ENCODE assay signal across 1 cellular context in genomic region chr19:49155005-49155826, GRCh38.
A peak's percentile ranks its signal among the peaks of the same experiment; 100 is the strongest.
TF ChIP-seq lines count a peak whose summit lies in the region.

A gene with protein sequence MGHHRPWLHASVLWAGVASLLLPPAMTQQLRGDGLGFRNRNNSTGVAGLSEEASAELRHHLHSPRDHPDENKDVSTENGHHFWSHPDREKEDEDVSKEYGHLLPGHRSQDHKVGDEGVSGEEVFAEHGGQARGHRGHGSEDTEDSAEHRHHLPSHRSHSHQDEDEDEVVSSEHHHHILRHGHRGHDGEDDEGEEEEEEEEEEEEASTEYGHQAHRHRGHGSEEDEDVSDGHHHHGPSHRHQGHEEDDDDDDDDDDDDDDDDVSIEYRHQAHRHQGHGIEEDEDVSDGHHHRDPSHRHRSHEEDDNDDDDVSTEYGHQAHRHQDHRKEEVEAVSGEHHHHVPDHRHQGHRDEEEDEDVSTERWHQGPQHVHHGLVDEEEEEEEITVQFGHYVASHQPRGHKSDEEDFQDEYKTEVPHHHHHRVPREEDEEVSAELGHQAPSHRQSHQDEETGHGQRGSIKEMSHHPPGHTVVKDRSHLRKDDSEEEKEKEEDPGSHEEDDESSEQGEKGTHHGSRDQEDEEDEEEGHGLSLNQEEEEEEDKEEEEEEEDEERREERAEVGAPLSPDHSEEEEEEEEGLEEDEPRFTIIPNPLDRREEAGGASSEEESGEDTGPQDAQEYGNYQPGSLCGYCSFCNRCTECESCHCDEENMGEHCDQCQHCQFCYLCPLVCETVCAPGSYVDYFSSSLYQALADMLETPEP (minus strand): TSS chr19:49155396. CDS start chr19:49155237, 159 bp downstream.

TF ChIP-seq in HepG2, 621 proteins besides CTCF, POLR2A, EP300 and RAD21 (continues in another document):
- TF ChIP-seq, protein P1, sequence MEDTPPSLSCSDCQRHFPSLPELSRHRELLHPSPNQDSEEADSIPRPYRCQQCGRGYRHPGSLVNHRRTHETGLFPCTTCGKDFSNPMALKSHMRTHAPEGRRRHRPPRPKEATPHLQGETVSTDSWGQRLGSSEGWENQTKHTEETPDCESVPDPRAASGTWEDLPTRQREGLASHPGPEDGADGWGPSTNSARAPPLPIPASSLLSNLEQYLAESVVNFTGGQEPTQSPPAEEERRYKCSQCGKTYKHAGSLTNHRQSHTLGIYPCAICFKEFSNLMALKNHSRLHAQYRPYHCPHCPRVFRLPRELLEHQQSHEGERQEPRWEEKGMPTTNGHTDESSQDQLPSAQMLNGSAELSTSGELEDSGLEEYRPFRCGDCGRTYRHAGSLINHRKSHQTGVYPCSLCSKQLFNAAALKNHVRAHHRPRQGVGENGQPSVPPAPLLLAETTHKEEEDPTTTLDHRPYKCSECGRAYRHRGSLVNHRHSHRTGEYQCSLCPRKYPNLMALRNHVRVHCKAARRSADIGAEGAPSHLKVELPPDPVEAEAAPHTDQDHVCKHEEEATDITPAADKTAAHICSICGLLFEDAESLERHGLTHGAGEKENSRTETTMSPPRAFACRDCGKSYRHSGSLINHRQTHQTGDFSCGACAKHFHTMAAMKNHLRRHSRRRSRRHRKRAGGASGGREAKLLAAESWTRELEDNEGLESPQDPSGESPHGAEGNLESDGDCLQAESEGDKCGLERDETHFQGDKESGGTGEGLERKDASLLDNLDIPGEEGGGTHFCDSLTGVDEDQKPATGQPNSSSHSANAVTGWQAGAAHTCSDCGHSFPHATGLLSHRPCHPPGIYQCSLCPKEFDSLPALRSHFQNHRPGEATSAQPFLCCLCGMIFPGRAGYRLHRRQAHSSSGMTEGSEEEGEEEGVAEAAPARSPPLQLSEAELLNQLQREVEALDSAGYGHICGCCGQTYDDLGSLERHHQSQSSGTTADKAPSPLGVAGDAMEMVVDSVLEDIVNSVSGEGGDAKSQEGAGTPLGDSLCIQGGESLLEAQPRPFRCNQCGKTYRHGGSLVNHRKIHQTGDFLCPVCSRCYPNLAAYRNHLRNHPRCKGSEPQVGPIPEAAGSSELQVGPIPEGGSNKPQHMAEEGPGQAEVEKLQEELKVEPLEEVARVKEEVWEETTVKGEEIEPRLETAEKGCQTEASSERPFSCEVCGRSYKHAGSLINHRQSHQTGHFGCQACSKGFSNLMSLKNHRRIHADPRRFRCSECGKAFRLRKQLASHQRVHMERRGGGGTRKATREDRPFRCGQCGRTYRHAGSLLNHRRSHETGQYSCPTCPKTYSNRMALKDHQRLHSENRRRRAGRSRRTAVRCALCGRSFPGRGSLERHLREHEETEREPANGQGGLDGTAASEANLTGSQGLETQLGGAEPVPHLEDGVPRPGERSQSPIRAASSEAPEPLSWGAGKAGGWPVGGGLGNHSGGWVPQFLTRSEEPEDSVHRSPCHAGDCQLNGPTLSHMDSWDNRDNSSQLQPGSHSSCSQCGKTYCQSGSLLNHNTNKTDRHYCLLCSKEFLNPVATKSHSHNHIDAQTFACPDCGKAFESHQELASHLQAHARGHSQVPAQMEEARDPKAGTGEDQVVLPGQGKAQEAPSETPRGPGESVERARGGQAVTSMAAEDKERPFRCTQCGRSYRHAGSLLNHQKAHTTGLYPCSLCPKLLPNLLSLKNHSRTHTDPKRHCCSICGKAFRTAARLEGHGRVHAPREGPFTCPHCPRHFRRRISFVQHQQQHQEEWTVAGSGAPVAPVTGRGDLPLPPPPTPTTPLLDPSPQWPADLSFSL (CRISPR knock-in tag; IDR thresholded peaks at IDR 0.05), result peak; percentile 50; the same call in 1 of the 2 replicates
- no peak for TF ChIP-seq ZNF343 (CRISPR knock-in tag; IDR thresholded peaks at IDR 0.05)
- peak; percentile 47; the same call in 1 of the 3 replicates for TF ChIP-seq MXI1 (IDR thresholded peaks at IDR 0.05; ENCODE audit: borderline replicate concordance, low read depth, low read length)
- 0 out of 2 replicates have a peak, but pooled peaks have one; percentile 34 for TF ChIP-seq ZFP37 (CRISPR knock-in tag; IDR thresholded peaks at IDR 0.05; ENCODE audit: borderline replicate concordance)
- peak; percentile 33; the same call in 1 of the 2 replicates for TF ChIP-seq SIN3A (IDR thresholded peaks at IDR 0.05; ENCODE audit: borderline replicate concordance, low read depth, low read length)
- no peak for TF ChIP-seq ZSCAN12 (CRISPR knock-in tag; IDR thresholded peaks at IDR 0.05)
- no peak for TF ChIP-seq HOMEZ (CRISPR knock-in tag; IDR thresholded peaks at IDR 0.05; ENCODE audit: low read depth)
- TF ChIP-seq ZNF180 (CRISPR knock-in tag; IDR thresholded peaks at IDR 0.05; ENCODE audit: borderline replicate concordance, low read depth), result no peak
- TF ChIP-seq, protein P2, sequence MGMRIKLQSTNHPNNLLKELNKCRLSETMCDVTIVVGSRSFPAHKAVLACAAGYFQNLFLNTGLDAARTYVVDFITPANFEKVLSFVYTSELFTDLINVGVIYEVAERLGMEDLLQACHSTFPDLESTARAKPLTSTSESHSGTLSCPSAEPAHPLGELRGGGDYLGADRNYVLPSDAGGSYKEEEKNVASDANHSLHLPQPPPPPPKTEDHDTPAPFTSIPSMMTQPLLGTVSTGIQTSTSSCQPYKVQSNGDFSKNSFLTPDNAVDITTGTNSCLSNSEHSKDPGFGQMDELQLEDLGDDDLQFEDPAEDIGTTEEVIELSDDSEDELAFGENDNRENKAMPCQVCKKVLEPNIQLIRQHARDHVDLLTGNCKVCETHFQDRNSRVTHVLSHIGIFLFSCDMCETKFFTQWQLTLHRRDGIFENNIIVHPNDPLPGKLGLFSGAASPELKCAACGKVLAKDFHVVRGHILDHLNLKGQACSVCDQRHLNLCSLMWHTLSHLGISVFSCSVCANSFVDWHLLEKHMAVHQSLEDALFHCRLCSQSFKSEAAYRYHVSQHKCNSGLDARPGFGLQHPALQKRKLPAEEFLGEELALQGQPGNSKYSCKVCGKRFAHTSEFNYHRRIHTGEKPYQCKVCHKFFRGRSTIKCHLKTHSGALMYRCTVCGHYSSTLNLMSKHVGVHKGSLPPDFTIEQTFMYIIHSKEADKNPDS (CRISPR knock-in tag; IDR thresholded peaks at IDR 0.05), result no peak
- peak; percentile 38; the same call in 1 of the 2 replicates for TF ChIP-seq ZSCAN25 (CRISPR knock-in tag; IDR thresholded peaks at IDR 0.05)
- TF ChIP-seq RXRA (CRISPR knock-in tag; IDR thresholded peaks at IDR 0.05), result 0 out of 2 replicates have a peak, but pooled peaks have one; percentile 46
- TF ChIP-seq BCL6 (CRISPR knock-in tag; IDR thresholded peaks at IDR 0.05), result no peak
- no peak for TF ChIP-seq HNRNPLL (IDR thresholded peaks at IDR 0.05; ENCODE audit: low read depth, low read length, poor library complexity, severe bottlenecking)
- TF ChIP-seq MEIS2 (CRISPR knock-in tag; IDR thresholded peaks at IDR 0.05), result 0 out of 2 replicates have a peak, but pooled peaks have one; percentile 31
- TF ChIP-seq SP5 (CRISPR knock-in tag; IDR thresholded peaks at IDR 0.05; ENCODE audit: borderline replicate concordance, low read depth), result peak; percentile 85
- peak in 1 of 2 experiments; percentile 22; a peak in 1 of 4 replicates for TF ChIP-seq NR2F1 (CRISPR knock-in tag; IDR thresholded peaks at IDR 0.05)
- no peak for TF ChIP-seq HDAC2 (CRISPR knock-in tag; IDR thresholded peaks at IDR 0.05)
- no peak for TF ChIP-seq LCORL (IDR thresholded peaks at IDR 0.05)
- TF ChIP-seq LCORL (CRISPR knock-in tag; IDR thresholded peaks at IDR 0.05), result peak; percentile 57
- no peak for TF ChIP-seq ZNF24 (IDR thresholded peaks at IDR 0.05)
- 0 out of 2 replicates have a peak, but pooled peaks have one; percentile 25 for TF ChIP-seq NR2F6 (IDR thresholded peaks at IDR 0.05)
- peak; percentile 61; the same call in 1 of the 2 replicates for TF ChIP-seq NR2F6 (CRISPR knock-in tag; IDR thresholded peaks at IDR 0.05)
- peak; percentile 81 for TF ChIP-seq GABPB1 (CRISPR knock-in tag; IDR thresholded peaks at IDR 0.05)
- peak; percentile 61; the same call in 1 of the 2 replicates for TF ChIP-seq MYC (CRISPR knock-in tag; IDR thresholded peaks at IDR 0.05; ENCODE audit: borderline replicate concordance)
- peak; percentile 71 for TF ChIP-seq YY1 (IDR thresholded peaks at IDR 0.05; ENCODE audit: insufficient read depth, insufficient replicate concordance, low read depth, low read length)
- TF ChIP-seq ZBTB7A (CRISPR knock-in tag; IDR thresholded peaks at IDR 0.05), result peak; percentile 24; the same call in 1 of the 2 replicates
- TF ChIP-seq PHF21A (CRISPR knock-in tag; IDR thresholded peaks at IDR 0.05), result peak; percentile 68
- TF ChIP-seq ZNF296 (CRISPR knock-in tag; conservative IDR thresholded peaks at IDR 0.05), result peak; percentile 80; the same call in 1 of the 2 replicates
- TF ChIP-seq PRDM10 (CRISPR knock-in tag; IDR thresholded peaks at IDR 0.05; ENCODE audit: low read depth), result peak; percentile 82; the same call in 1 of the 2 replicates
- TF ChIP-seq, protein P3, sequence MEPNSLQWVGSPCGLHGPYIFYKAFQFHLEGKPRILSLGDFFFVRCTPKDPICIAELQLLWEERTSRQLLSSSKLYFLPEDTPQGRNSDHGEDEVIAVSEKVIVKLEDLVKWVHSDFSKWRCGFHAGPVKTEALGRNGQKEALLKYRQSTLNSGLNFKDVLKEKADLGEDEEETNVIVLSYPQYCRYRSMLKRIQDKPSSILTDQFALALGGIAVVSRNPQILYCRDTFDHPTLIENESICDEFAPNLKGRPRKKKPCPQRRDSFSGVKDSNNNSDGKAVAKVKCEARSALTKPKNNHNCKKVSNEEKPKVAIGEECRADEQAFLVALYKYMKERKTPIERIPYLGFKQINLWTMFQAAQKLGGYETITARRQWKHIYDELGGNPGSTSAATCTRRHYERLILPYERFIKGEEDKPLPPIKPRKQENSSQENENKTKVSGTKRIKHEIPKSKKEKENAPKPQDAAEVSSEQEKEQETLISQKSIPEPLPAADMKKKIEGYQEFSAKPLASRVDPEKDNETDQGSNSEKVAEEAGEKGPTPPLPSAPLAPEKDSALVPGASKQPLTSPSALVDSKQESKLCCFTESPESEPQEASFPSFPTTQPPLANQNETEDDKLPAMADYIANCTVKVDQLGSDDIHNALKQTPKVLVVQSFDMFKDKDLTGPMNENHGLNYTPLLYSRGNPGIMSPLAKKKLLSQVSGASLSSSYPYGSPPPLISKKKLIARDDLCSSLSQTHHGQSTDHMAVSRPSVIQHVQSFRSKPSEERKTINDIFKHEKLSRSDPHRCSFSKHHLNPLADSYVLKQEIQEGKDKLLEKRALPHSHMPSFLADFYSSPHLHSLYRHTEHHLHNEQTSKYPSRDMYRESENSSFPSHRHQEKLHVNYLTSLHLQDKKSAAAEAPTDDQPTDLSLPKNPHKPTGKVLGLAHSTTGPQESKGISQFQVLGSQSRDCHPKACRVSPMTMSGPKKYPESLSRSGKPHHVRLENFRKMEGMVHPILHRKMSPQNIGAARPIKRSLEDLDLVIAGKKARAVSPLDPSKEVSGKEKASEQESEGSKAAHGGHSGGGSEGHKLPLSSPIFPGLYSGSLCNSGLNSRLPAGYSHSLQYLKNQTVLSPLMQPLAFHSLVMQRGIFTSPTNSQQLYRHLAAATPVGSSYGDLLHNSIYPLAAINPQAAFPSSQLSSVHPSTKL (CRISPR knock-in tag; IDR thresholded peaks at IDR 0.05), result peak; percentile 40; the same call in 1 of the 2 replicates
- TF ChIP-seq ZMYM2 (CRISPR knock-in tag; IDR thresholded peaks at IDR 0.05), result no peak
- no peak for TF ChIP-seq CREB1 (IDR thresholded peaks at IDR 0.05)
- TF ChIP-seq CREB1 (CRISPR knock-in tag; IDR thresholded peaks at IDR 0.05), result no peak
- TF ChIP-seq, protein P4, sequence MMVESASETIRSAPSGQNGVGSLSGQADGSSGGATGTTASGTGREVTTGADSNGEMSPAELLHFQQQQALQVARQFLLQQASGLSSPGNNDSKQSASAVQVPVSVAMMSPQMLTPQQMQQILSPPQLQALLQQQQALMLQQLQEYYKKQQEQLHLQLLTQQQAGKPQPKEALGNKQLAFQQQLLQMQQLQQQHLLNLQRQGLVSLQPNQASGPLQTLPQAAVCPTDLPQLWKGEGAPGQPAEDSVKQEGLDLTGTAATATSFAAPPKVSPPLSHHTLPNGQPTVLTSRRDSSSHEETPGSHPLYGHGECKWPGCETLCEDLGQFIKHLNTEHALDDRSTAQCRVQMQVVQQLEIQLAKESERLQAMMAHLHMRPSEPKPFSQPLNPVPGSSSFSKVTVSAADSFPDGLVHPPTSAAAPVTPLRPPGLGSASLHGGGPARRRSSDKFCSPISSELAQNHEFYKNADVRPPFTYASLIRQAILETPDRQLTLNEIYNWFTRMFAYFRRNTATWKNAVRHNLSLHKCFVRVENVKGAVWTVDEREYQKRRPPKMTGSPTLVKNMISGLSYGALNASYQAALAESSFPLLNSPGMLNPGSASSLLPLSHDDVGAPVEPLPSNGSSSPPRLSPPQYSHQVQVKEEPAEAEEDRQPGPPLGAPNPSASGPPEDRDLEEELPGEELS (CRISPR knock-in tag; IDR thresholded peaks at IDR 0.05), result peak; percentile 21; the same call in 1 of the 2 replicates
- 0 out of 2 replicates have a peak, but pooled peaks have one; percentile 32 for TF ChIP-seq ZBTB7B (CRISPR knock-in tag; IDR thresholded peaks at IDR 0.05)
- no peak for TF ChIP-seq RNF2 (conservative IDR thresholded peaks at IDR 0.05; ENCODE audit: low read depth)
- TF ChIP-seq ZNF788 (CRISPR knock-in tag; IDR thresholded peaks at IDR 0.05; ENCODE audit: borderline replicate concordance), result peak; percentile 68; the same call in 1 of the 2 replicates
